Comparison of ENCODE assay signal across 9 cellular contexts in genomic region chr11:111978028-111978771, GRCh38. TPM values are rescaled to one million over a fixed set of nuclear protein-coding genes. Genes with fewer than 3 reads are reported as not detected.
DNase-seq lines count a peak whose midpoint lies in the region; ATAC-seq, FAIRE-seq and TF ChIP-seq lines count a peak whose summit lies in the region.
"Had no signal": no experiment of that assay in that cellular context is flagged by ENCODE, and none has a peak within 500 bp of the region (broad histone marks: within the 10 kb centered on the region; RNA-seq: fewer than 3 reads in every experiment).

No MANE protein-coding gene starts in this region.

- H3K36me3 ChIP-seq in astrocyte (ENCODE audit: insufficient read depth, low read length), result peaks cover 6% of the 10 kb centered on the region

- no peaks in the 10 kb centered on the region for H3K9me3 ChIP-seq in astrocyte (ENCODE audit: insufficient read depth, low read depth, low read length)
- H3K9me3 ChIP-seq in right cardiac atrium (ENCODE audit: control insufficient read depth, low read length), result no peaks in the 10 kb centered on the region

- DNase-seq in AG08395 (ENCODE audit: low spot score), result peak; percentile 94
- peak; percentile 63 for DNase-seq in astrocyte (ENCODE audit: low read depth)
- DNase-seq in right cardiac atrium, result peak; percentile 69 to 87 (median 76)
- peak; percentile 58 to 95 (median 73) for DNase-seq in posterior cingulate gyrus

- H3K4me3 ChIP-seq in astrocyte (ENCODE audit: insufficient read depth, low read depth, low read length) (peak overlapping the region; percentile 66), right cardiac atrium (ENCODE audit: low read length) (peak overlapping the region; percentile 43)

- H3K4me1 Mint-ChIP-seq in IgD-negative memory B cell, result peaks cover 4 to 9% (median 6%) of the 10 kb centered on the region in 3 donors
- H3K4me1 Mint-ChIP-seq in astrocyte (ENCODE audit: low read depth, unreplicated experiment), result peaks cover 32% of the 10 kb centered on the region

- WGBS in right cardiac atrium, result 9% methylated on average over 8 of the region's 8 CpGs

- H3K27ac Mint-ChIP-seq in IgD-negative memory B cell, result no peak overlapping the region
- peak overlapping the region; percentile 60 for H3K27ac Mint-ChIP-seq in astrocyte (ENCODE audit: unreplicated experiment)

- H2AFZ ChIP-seq in astrocyte (ENCODE audit: low read depth, low read length), result peak overlapping the region; percentile 87

- H4K20me1 ChIP-seq in astrocyte (ENCODE audit: insufficient read depth, low read length), result no peaks in the 10 kb centered on the region

- TF ChIP-seq CTCF in astrocyte (IDR thresholded peaks at IDR 0.05; ENCODE audit: insufficient read depth, low read depth, low read length), result no peak

- FAIRE-seq in astrocyte (lab: Jason Lieb, UNC), result peak; percentile 66

- no peak overlapping the region for H3K27ac ChIP-seq in astrocyte (ENCODE audit: low read depth, low read length)
- H3K27ac ChIP-seq in right cardiac atrium (ENCODE audit: low read length), result peak overlapping the region; percentile 40

- peaks cover 22% of the 10 kb centered on the region for H3K4me1 ChIP-seq in astrocyte (ENCODE audit: insufficient read depth, low read length)
- H3K4me1 ChIP-seq in right cardiac atrium (ENCODE audit: control insufficient read depth, insufficient read depth, low read length), result peaks cover 7% of the 10 kb centered on the region

- H3K36me3 Mint-ChIP-seq in IgD-negative memory B cell, result peaks cover 1% of the 10 kb centered on the region
- H3K36me3 Mint-ChIP-seq in astrocyte (ENCODE audit: low read depth, unreplicated experiment), result no peaks in the 10 kb centered on the region

- H3K9me3 Mint-ChIP-seq in IgD-negative memory B cell, result no peaks in the 10 kb centered on the region
- no peaks in the 10 kb centered on the region for H3K9me3 Mint-ChIP-seq in astrocyte (ENCODE audit: unreplicated experiment)

- H3K27me3 Mint-ChIP-seq in IgD-negative memory B cell (peaks cover 23% of the 10 kb centered on the region), astrocyte (ENCODE audit: low read depth, unreplicated experiment) (no peaks in the 10 kb centered on the region)

- H3K4me3 Mint-ChIP-seq in IgD-negative memory B cell, result peak overlapping the region; percentile 71 to 89 (median 81)
- peak overlapping the region; percentile 89 for H3K4me3 Mint-ChIP-seq in astrocyte (ENCODE audit: unreplicated experiment)

- H3K9ac ChIP-seq in astrocyte (ENCODE audit: low read length), result peak overlapping the region; percentile 83

- H3K27me3 ChIP-seq in astrocyte (ENCODE audit: insufficient read depth, low read length) (no peaks in the 10 kb centered on the region), right cardiac atrium (ENCODE audit: control insufficient read depth, insufficient read depth) (no peaks in the 10 kb centered on the region)

- peak overlapping the region; percentile 100 for H3K4me2 ChIP-seq in astrocyte (ENCODE audit: low read length)

- peak; percentile 73 to 76 for ATAC-seq in right cardiac atrium
- ATAC-seq in HG02759 (IDR thresholded peaks at IDR 0.05; ENCODE audit: unreplicated experiment), result no peak
- no peak for ATAC-seq in GM19023 (IDR thresholded peaks at IDR 0.05; ENCODE audit: unreplicated experiment)
- no peak for ATAC-seq in GM18520 (IDR thresholded peaks at IDR 0.05; ENCODE audit: unreplicated experiment)

- intact Hi-C loops in right cardiac atrium (cut with DNase I) (loop anchor here (5.0 kb wide), 3 partner anchors 36 to 101 kb away; partner anchors contain the start of genes DIXDC1 (in 2 of the 4), CFAP68 (in 1 of the 4) and FDXACB1 (in 1 of the 4)), posterior cingulate gyrus (cut with DNase I) (loop anchor here (5.0 kb wide), 1 partner anchor 101 kb away; the partner anchor contains the start of genes CFAP68 and FDXACB1)

- peaks cover 15% of the 10 kb centered on the region for H3K79me2 ChIP-seq in astrocyte (ENCODE audit: insufficient read depth, low read length)

RNA-seq across cellular contexts. Expression of gene DIXDC1, which starts 41.1 kb away (rescaled TPM):
- 0.34 TPM for polyA plus RNA-seq in IgD-negative memory B cell
- 16.5 and 17.3 TPM in 2 replicates for total RNA-seq in astrocyte
- 10 to 100 TPM; 23.1 to 34.8 (median 26.3) TPM for total RNA-seq in right cardiac atrium
- 9.1 TPM for polyA plus RNA-seq in right cardiac atrium

RNA-seq across cellular contexts. Expression of gene DLAT, which starts 47.0 kb away (rescaled TPM):
- polyA plus RNA-seq in IgD-negative memory B cell (27.8 TPM), right cardiac atrium (53.7 TPM)
- total RNA-seq in astrocyte (31.8 and 34.2 TPM in 2 replicates), right cardiac atrium (100 to 1,000 TPM in 2 of 4 donors, 10 to 100 TPM in 2; 91.4 to 117 (median 102) TPM)

RNA-seq across cellular contexts. Expression of gene C11orf52, which starts 59.5 kb away (rescaled TPM):
- polyA plus RNA-seq in IgD-negative memory B cell (not detected), right cardiac atrium (4.1 TPM)
- total RNA-seq in astrocyte (0.50 and 0.60 TPM in 2 replicates), right cardiac atrium (1 to 10 TPM; 2.2 to 5.5 (median 2.6) TPM)
- total RNA-seq: mononuclear cell had no signal

Comparison
In these comparisons a context has a peak if more than half of its experiments do, and no peak if none do; other contexts are left out.
1. ATAC-seq: peak in right cardiac atrium (2 of 2); none in HG02759 (single experiment), GM19023 (single experiment) and GM18520 (single experiment).
2. Peak in every context shown above with its lines, with median percentiles within 50 percentile points of each other: DNase-seq.